In the genomic region with DNA sequence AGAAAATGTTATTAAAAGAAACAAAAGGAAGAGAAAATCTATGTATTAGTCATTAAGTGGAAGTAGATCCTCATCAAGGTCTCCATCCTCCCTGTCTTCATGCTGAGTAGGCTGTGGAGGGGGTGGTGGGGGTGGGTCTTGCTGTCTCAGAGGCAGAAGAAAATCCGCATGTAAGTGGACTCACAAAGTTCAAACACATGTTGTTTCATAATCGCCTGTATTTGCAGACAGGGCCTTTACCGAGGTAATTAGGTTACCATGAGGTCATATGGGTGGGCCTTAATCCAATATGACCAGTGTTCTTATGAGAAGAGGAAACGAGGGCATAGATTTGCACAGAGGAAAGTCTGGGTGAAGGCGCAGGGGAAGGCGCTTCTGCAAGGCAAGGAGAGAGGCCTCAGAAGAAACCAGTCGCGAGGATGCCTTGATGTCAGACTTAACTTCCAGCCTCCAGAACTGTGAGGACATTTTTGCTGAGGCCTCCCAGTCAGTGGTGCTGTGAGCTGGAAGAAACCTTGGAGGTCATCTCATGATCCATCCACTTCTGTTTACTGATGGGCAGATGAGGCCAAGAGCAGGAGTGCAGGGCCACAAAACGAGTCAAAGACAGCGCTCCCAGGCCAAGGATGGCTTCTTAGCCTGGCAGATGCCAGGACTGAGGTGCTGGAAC, we compare ENCODE assay signal across 18 cellular contexts. TPM values are rescaled to one million over a fixed set of nuclear protein-coding genes. Genes with fewer than 3 reads are reported as not detected.
A peak's percentile ranks its signal among the peaks of the same experiment; 100 is the strongest.
DNase-seq lines count a peak whose midpoint lies in the region; ATAC-seq lines count a peak whose summit lies in the region.
"Had no signal": no experiment of that assay in that cellular context is flagged by ENCODE, and none has a peak within 500 bp of the region (broad histone marks: within the 10 kb centered on the region; RNA-seq: fewer than 3 reads in every experiment).

No MANE protein-coding gene starts in this region.

- H3K27ac Mint-ChIP-seq in immature natural killer cell: no peak overlapping the region
- H3K27ac Mint-ChIP-seq: activated CD4-positive, alpha-beta T cell treated with anti-CD3 and anti-CD28 coated beads, Interleukin-2, amount 10 ng/mL, durations not matched to agents 24 days and 14 days had no signal

- H3K36me3 ChIP-seq in BLaER1 treated with 17β-estradiol and CSF1 and Interleukin-3, amounts not matched to agents 10 nM and 100 nM: no peaks in the 10 kb centered on the region
- no peaks in the 10 kb centered on the region for H3K36me3 ChIP-seq in mesendoderm (ENCODE audit: control insufficient read depth, insufficient read depth, low read length)
- H3K36me3 ChIP-seq: MG63, suprapubic skin had no signal

- H3K27me3 ChIP-seq in BLaER1 treated with 17β-estradiol and CSF1 and Interleukin-3, amounts not matched to agents 10 nM and 100 nM: 0 out of 22 replicates have a peak, but pooled peaks cover 0 to 4% (median 0%) of the 10 kb centered on the region in 11 experiments
- H3K27me3 ChIP-seq in mesendoderm (ENCODE audit: insufficient read depth, low read length, poor library complexity): no peaks in the 10 kb centered on the region
- H3K27me3 ChIP-seq: hepatocyte, MG63, suprapubic skin had no signal

- H3K4me2 ChIP-seq in BLaER1 treated with 17β-estradiol and CSF1 and Interleukin-3, amounts not matched to agents 10 nM and 100 nM: peak overlapping the region in 6 of 11 experiments; percentile 13 to 36 (median 22); a peak in 5 of 22 replicates
- no peak overlapping the region for H3K4me2 ChIP-seq in mesendoderm (ENCODE audit: low read length)
- H3K4me2 ChIP-seq: hepatocyte had no signal

- intact Hi-C loops in left colon (cut with DNase I, micrococcal nuclease): loop anchor here in 1 of 2 donors (10.0 kb wide), 1 partner anchor 262 kb away; no protein-coding TSS in a partner anchor

- no peak overlapping the region for H2BK15ac ChIP-seq in mesendoderm (replicated peaks; ENCODE audit: low read depth)

- no peak overlapping the region for H3K18ac ChIP-seq in mesendoderm (ENCODE audit: low read length)

- peaks cover 0 to 12% (median 8%) of the 10 kb centered on the region in 11 experiments; a peak in 10 of 22 replicates for H3K9me3 ChIP-seq in BLaER1 treated with 17β-estradiol and CSF1 and Interleukin-3, amounts not matched to agents 10 nM and 100 nM (replicated peaks in 1 of 11)
- H3K9me3 ChIP-seq: suprapubic skin had no signal

- no peaks in the 10 kb centered on the region for H4K20me1 ChIP-seq in BLaER1 treated with 17β-estradiol and CSF1 and Interleukin-3, amounts not matched to agents 10 nM and 100 nM

- H3K9ac ChIP-seq in BLaER1 treated with 17β-estradiol and CSF1 and Interleukin-3, amounts not matched to agents 10 nM and 100 nM: 0 out of 22 replicates have a peak overlapping the region, but pooled peaks of 1 of the 11 experiments have one; percentile 4
- no peak overlapping the region for H3K9ac ChIP-seq in mesendoderm (ENCODE audit: low read length)

- no peak overlapping the region for H4K5ac ChIP-seq in mesendoderm (ENCODE audit: low read length)

- H3K4me1 ChIP-seq in BLaER1 treated with 17β-estradiol and CSF1 and Interleukin-3, amounts not matched to agents 10 nM and 100 nM: peaks cover 5 to 20% (median 15%) of the 10 kb centered on the region in 10 experiments; a peak in 15 of 20 replicates
- peaks cover 3% of the 10 kb centered on the region for H3K4me1 ChIP-seq in mesendoderm (ENCODE audit: control insufficient read depth, low read depth, low read length)

- no peak overlapping the region for H2BK120ac ChIP-seq in mesendoderm (ENCODE audit: low read depth, low read length)

- peaks cover 1 to 10% (median 4%) of the 10 kb centered on the region in 6 donors for H3K9me3 Mint-ChIP-seq in immature natural killer cell
- H3K9me3 Mint-ChIP-seq: activated CD4-positive, alpha-beta T cell treated with anti-CD3 and anti-CD28 coated beads, Interleukin-2, amount 10 ng/mL, durations not matched to agents 24 days and 14 days had no signal

- DNase-seq in SK-N-DZ (ENCODE audit: low spot score) (peak; percentile 49), fibroblast of gingiva (ENCODE audit: low read depth) (peak; percentile 50), mesendoderm (no peak), NCI-H524 (lab: John Stamatoyannopoulos, UW) (no peak), left colon (no peak), immature natural killer cell (no peak)
- DNase-seq: activated CD4-positive, alpha-beta T cell treated with anti-CD3 and anti-CD28 coated beads, Interleukin-2, amount 10 ng/mL, durations not matched to agents 24 days and 14 days; activated naive CD4-positive, alpha-beta T cell treated with Interleukin-2 at 50 U/mL for 16 hours; aorta; foreskin melanocyte; mammary epithelial cell; MG63; NCI-H1694 treated with DMSO at 0.1 percent for 48 hours had no signal

- no peak overlapping the region for H2BK5ac ChIP-seq in mesendoderm (ENCODE audit: low read length)

- H3K36me3 Mint-ChIP-seq in immature natural killer cell: no peaks in the 10 kb centered on the region

- ATAC-seq in HG03280 (IDR thresholded peaks at IDR 0.05; ENCODE audit: unreplicated experiment) (no peak), left colon (no peak)

- no peak overlapping the region for H3K23ac ChIP-seq in mesendoderm (ENCODE audit: low read length)

- peak overlapping the region; percentile 34 for H3K56ac ChIP-seq in mesendoderm (ENCODE audit: low read length)

- no peak overlapping the region for H2AK5ac ChIP-seq in mesendoderm (ENCODE audit: low read length)

- no peaks in the 10 kb centered on the region for H3K79me2 ChIP-seq in mesendoderm (ENCODE audit: control insufficient read depth, insufficient read depth, low read length)
- H3K79me2 ChIP-seq: hepatocyte had no signal

- no peak overlapping the region for H3K4me3 ChIP-seq in BLaER1 treated with 17β-estradiol and CSF1 and Interleukin-3, amounts not matched to agents 10 nM and 100 nM
- H3K4me3 ChIP-seq in mesendoderm (ENCODE audit: low read length): no peak overlapping the region
- H3K4me3 ChIP-seq: hepatocyte, MG63, suprapubic skin had no signal

- no peak overlapping the region for H3K4me3 Mint-ChIP-seq in immature natural killer cell
- H3K4me3 Mint-ChIP-seq: activated CD4-positive, alpha-beta T cell treated with anti-CD3 and anti-CD28 coated beads, Interleukin-2, amount 10 ng/mL, durations not matched to agents 24 days and 14 days had no signal

- H3K27me3 Mint-ChIP-seq in immature natural killer cell (ENCODE audit: low read depth in 3 of 3): peaks cover 2 to 24% (median 7%) of the 10 kb centered on the region in 3 donors

- no peaks in the 10 kb centered on the region for H3K4me1 Mint-ChIP-seq in immature natural killer cell
- H3K4me1 Mint-ChIP-seq: activated CD4-positive, alpha-beta T cell treated with anti-CD3 and anti-CD28 coated beads, Interleukin-2, amount 10 ng/mL, durations not matched to agents 24 days and 14 days had no signal

- no peaks in the 10 kb centered on the region for H3K79me1 ChIP-seq in mesendoderm (ENCODE audit: low read length)

- WGBS in mesendoderm (ENCODE audit: extremely low coverage, insufficient coverage, low lambda C conversion rate): no CpG with 5 or more reads among the region's 10 CpGs

- H3K4ac ChIP-seq in mesendoderm (ENCODE audit: low read depth, low read length): no peak overlapping the region

- no peak overlapping the region for H3K27ac ChIP-seq in BLaER1 treated with 17β-estradiol and CSF1 and Interleukin-3, amounts not matched to agents 10 nM and 100 nM
- no peak overlapping the region for H3K27ac ChIP-seq in mesendoderm (ENCODE audit: low read depth, low read length)
- H3K27ac ChIP-seq: C4-2B, hepatocyte had no signal

- no peak overlapping the region for H4K8ac ChIP-seq in mesendoderm (ENCODE audit: low read depth, low read length)

RNA-seq across cellular contexts. Expression of gene THY1, which starts 49.3 kb away (rescaled TPM):
- polyA plus RNA-seq in SK-N-DZ (2014; cell fraction: cytosol; rRNA removed): 65.9 and 121 TPM in 2 replicates
- 51.5 and 76.0 TPM in 2 replicates for polyA plus RNA-seq in SK-N-DZ (2014; cell fraction: nucleus; rRNA removed)
- 284 TPM for polyA plus RNA-seq in mesendoderm (2013, experiment 1 of 2)
- 281 TPM for polyA plus RNA-seq in mesendoderm (2013, experiment 2 of 2)
- total RNA-seq in left colon: 1 to 10 TPM; 1.8 to 6.4 TPM
- not detected for polyA plus RNA-seq in immature natural killer cell

Comparison
In these comparisons a context has a peak if more than half of its experiments do, and no peak if none do; other contexts are left out.
1. DNase-seq: peak in SK-N-DZ (single experiment) and fibroblast of gingiva (single experiment); none in mesendoderm (single experiment), NCI-H524 (0 of 2), left colon (0 of 2) and immature natural killer cell (0 of 3).